ENCODE assay signal across 25 cellular contexts in genomic region chr12:101441835-101442234, GRCh38. TPM values are rescaled to one million over a fixed set of nuclear protein-coding genes. Genes with fewer than 3 reads are reported as not detected.
"Had no signal": no experiment of that assay in that cellular context is flagged by ENCODE, and none has a peak within 500 bp of the region (broad histone marks: within the 10 kb centered on the region; RNA-seq: fewer than 3 reads in every experiment).

No MANE protein-coding gene starts in this region.

- H3K27ac Mint-ChIP-seq: naive thymus-derived CD4-positive, alpha-beta T cell; stimulated activated effector memory CD8-positive, alpha-beta T cell treated with anti-CD3 and anti-CD28 coated beads, Interleukin-12 subunit alpha, Interleukin-12 subunit beta, amount 100 ng/mL, for 72 hours; type B pancreatic cell had no signal

- H3K9me3 Mint-ChIP-seq: naive thymus-derived CD4-positive, alpha-beta T cell; stimulated activated effector memory CD8-positive, alpha-beta T cell treated with anti-CD3 and anti-CD28 coated beads, Interleukin-12 subunit alpha, Interleukin-12 subunit beta, amount 100 ng/mL, for 72 hours; type B pancreatic cell had no signal

- H3K4me1 ChIP-seq: right lobe of liver, suprapubic skin, thyroid gland had no signal

- H3K4me3 Mint-ChIP-seq: naive thymus-derived CD4-positive, alpha-beta T cell; stimulated activated effector memory CD8-positive, alpha-beta T cell treated with anti-CD3 and anti-CD28 coated beads, Interleukin-12 subunit alpha, Interleukin-12 subunit beta, amount 100 ng/mL, for 72 hours; type B pancreatic cell had no signal

- H3K27me3 ChIP-seq: dorsolateral prefrontal cortex, neutrophil, right lobe of liver, suprapubic skin, thyroid gland had no signal

- H3K36me3 Mint-ChIP-seq: naive thymus-derived CD4-positive, alpha-beta T cell; stimulated activated effector memory CD8-positive, alpha-beta T cell treated with anti-CD3 and anti-CD28 coated beads, Interleukin-12 subunit alpha, Interleukin-12 subunit beta, amount 100 ng/mL, for 72 hours; type B pancreatic cell had no signal

- H3K4me3 ChIP-seq: dorsolateral prefrontal cortex, heart left ventricle, psoas muscle, right lobe of liver, suprapubic skin, thyroid gland had no signal

- H3K27ac ChIP-seq: dorsolateral prefrontal cortex, neutrophil, psoas muscle, right lobe of liver, suprapubic skin, thyroid gland had no signal

- H3K4me1 Mint-ChIP-seq: stimulated activated effector memory CD8-positive, alpha-beta T cell treated with anti-CD3 and anti-CD28 coated beads, Interleukin-12 subunit alpha, Interleukin-12 subunit beta, amount 100 ng/mL, for 72 hours had no signal

- H3K36me3 ChIP-seq: heart left ventricle, neutrophil, right lobe of liver, suprapubic skin, thyroid gland had no signal

- DNase-seq: dorsolateral prefrontal cortex; effector CD8-positive, alpha-beta T cell; heart left ventricle; hippocampal formation; kidney glomerular epithelial cell; mammary epithelial cell; naive thymus-derived CD4-positive, alpha-beta T cell; psoas muscle; retina; right lobe of liver; stimulated activated CD4-positive, alpha-beta T cell treated with anti-CD3 and anti-CD28 coated beads, Interleukin-4, amount 100 ng/mL, for 1 hour; stimulated activated CD8-positive, alpha-beta memory T cell treated with anti-CD3 and anti-CD28 coated beads, Interleukin-4, amount 100 ng/mL, for 48 hours; stimulated activated naive CD8-positive, alpha-beta T cell treated with anti-CD3 and anti-CD28 coated beads, Interleukin-15, Interleukin-2, amounts not matched to agents 100 U/mL and 50 U/mL, for 24 hours; thyroid gland had no signal

- ATAC-seq: esophagus mucosa; heart left ventricle; naive thymus-derived CD4-positive, alpha-beta T cell; psoas muscle; right lobe of liver; stimulated activated effector memory CD8-positive, alpha-beta T cell treated with anti-CD3 and anti-CD28 coated beads, Interleukin-12 subunit alpha, Interleukin-12 subunit beta, amount 100 ng/mL, for 72 hours; stimulated activated naive CD8-positive, alpha-beta T cell treated with anti-CD3 and anti-CD28 coated beads, Interleukin-15, Interleukin-2, amounts not matched to agents 100 U/mL and 50 U/mL, for 24 hours had no signal

- H3K9me3 ChIP-seq: heart left ventricle, neutrophil, psoas muscle, right lobe of liver, suprapubic skin, thyroid gland had no signal

RNA-seq across cellular contexts. Expression of gene SPIC, which starts 33.3 kb away (rescaled TPM):
- total RNA-seq: dorsolateral prefrontal cortex; fibroblast of lung; frontal cortex; glomerular endothelial cell; mammary epithelial cell; mesenteric fat pad; mononuclear cell; naive thymus-derived CD4-positive, alpha-beta T cell; osteoblast; suprapubic skin; thyroid gland had no signal
